Comparison of ENCODE assay signal across 9 cellular contexts in the genomic region with DNA sequence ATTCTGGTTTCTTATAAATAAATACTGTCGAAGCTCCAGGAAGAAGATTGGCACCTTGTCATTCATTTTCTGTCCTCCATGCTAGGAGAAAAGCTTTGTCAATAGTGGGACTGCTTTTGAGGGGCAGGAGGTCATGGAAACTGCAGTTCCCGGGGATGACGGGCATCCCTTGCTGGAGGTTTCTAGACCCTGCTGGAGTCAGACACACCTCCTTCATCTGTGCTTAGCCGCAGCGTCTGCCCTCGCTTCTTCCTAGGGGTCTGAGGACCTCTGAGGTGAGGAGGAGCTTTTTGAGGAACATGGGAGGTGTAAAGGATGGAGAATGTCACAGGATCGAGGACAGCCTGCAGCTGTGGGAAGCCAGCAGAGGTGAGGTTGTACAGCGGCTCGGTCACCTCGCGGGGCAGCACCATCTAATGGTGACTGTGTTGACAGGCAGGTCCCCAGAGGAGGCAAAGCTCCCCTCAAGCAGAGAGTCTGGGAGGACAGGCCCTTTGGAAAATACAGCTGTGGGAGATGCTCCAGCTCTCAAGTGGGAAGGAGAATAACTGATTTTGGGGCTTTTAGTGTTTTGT.
DNase-seq lines count a peak whose midpoint lies in the region; ATAC-seq, FAIRE-seq and TF ChIP-seq lines count a peak whose summit lies in the region.
"Had no signal": no experiment of that assay in that cellular context is flagged by ENCODE, and none has a peak within 500 bp of the region (broad histone marks: within the 10 kb centered on the region; RNA-seq: fewer than 3 reads in every experiment).

No MANE protein-coding gene starts in this region.

- CTCF ChIA-PET in Panc1 (lab: Charles Lee) = interaction anchor here (0.5 kb wide), 1 partner anchor 27 kb away, joined by 8 read pairs; no protein-coding TSS in a partner anchor

- no TSS peak for BruUV-seq in Panc1 (replicated peaks; lab: Mats Ljungman, UMichigan)

- ATAC-seq in Panc1 = no peak
- ATAC-seq in right cardiac atrium = peak; percentile 51 to 73

- DNase-seq in NCI-H526 (lab: John Stamatoyannopoulos, UW) (peak; percentile 24 to 74), NCI-H526 treated with DMSO at 0.1 percent for 48 hours (lab: John Stamatoyannopoulos, UW) (no peak), Panc1 (ENCODE audit: low read depth, low spot score) (no peak), right cardiac atrium (peak in 1 of 3 donors; percentile 67), small intestine (peak; percentile 41), DMS114 treated with DMSO at 0.1 percent for 48 hours (lab: John Stamatoyannopoulos, UW; ENCODE audit: unreplicated experiment) (no peak), NCI-H345 (lab: John Stamatoyannopoulos, UW) (no peak)
- no peak for DNase-seq in activated naive CD4-positive, alpha-beta T cell treated with Interleukin-2 at 50 U/mL for 16 hours

- POLR2A ChIA-PET in Panc1 (lab: Charles Lee) = no interaction called here

- in situ Hi-C loops in Panc1 (cut with HindIII; ENCODE audit: low pct_unique_long_range_greater_than_20kb, low sequenced_read_pairs) = no loop called here

- H3K4me3 ChIP-seq in Panc1 (ENCODE audit: low read depth in 2 of 2, low read length in 2 of 2) (no peak overlapping the region), right cardiac atrium (ENCODE audit: low read length) (no peak overlapping the region), small intestine (ENCODE audit: low read depth in 1 of 2, low read length in 2 of 2) (no peak overlapping the region)

- intact Hi-C loops in Panc1 (cut with micrococcal nuclease; ENCODE audit: unreplicated experiment) (no loop called here), right cardiac atrium (cut with DNase I) (no loop called here)

- H3K27me3 ChIP-seq in Panc1 (ENCODE audit: control insufficient read depth, insufficient read depth, low read length) (no peaks in the 10 kb centered on the region), right cardiac atrium (ENCODE audit: control insufficient read depth, insufficient read depth) (no peaks in the 10 kb centered on the region), small intestine (ENCODE audit: control insufficient read depth in 2 of 2, insufficient read depth in 2 of 2, low read length in 2 of 2) (no peaks in the 10 kb centered on the region)

- WGBS in right cardiac atrium = 71% methylated on average over 11 of the region's 11 CpGs
- 61 to 77% (median 67%) methylated on average over 11 of the region's 11 CpGs for WGBS in small intestine, 3 donors

- no peak for FAIRE-seq in small intestine (lab: Jason Lieb, UNC)

- no peak overlapping the region for H3K27ac ChIP-seq in Panc1 (ENCODE audit: low read length)
- H3K27ac ChIP-seq in right cardiac atrium (ENCODE audit: low read length) = no peak overlapping the region
- H3K27ac ChIP-seq in small intestine (ENCODE audit: low read depth in 1 of 2, low read length in 1 of 2) = no peak overlapping the region
- H3K27ac ChIP-seq: RWPE1 had no signal

- H3K9me3 ChIP-seq in Panc1 (ENCODE audit: control insufficient read depth, insufficient read depth, low read depth, low read length) = no peaks in the 10 kb centered on the region
- no peaks in the 10 kb centered on the region for H3K9me3 ChIP-seq in right cardiac atrium (ENCODE audit: control insufficient read depth, low read length)
- no peaks in the 10 kb centered on the region for H3K9me3 ChIP-seq in small intestine (ENCODE audit: control insufficient read depth, low read depth)

- no peaks in the 10 kb centered on the region for H3K36me3 ChIP-seq in Panc1 (ENCODE audit: control insufficient read depth, insufficient read depth, low read length)
- H3K36me3 ChIP-seq in small intestine (ENCODE audit: control insufficient read depth in 2 of 2, insufficient read depth in 2 of 2, low read length in 2 of 2) = no peaks in the 10 kb centered on the region

- H3K4me1 ChIP-seq in Panc1 (ENCODE audit: control insufficient read depth, insufficient read depth, low read length) = no peaks in the 10 kb centered on the region
- H3K4me1 ChIP-seq in right cardiac atrium (ENCODE audit: control insufficient read depth, insufficient read depth, low read length) = no peaks in the 10 kb centered on the region
- no peaks in the 10 kb centered on the region for H3K4me1 ChIP-seq in small intestine (ENCODE audit: control insufficient read depth in 2 of 2, insufficient read depth in 1 of 2, low read depth in 1 of 2, low read length in 1 of 2)

- TF ChIP-seq CTCF in Panc1 (IDR thresholded peaks at IDR 0.05) = peak; percentile 22

Comparison
In these comparisons a context has a peak if more than half of its experiments do, and no peak if none do; other contexts are left out.
1. DNase-seq: peak in NCI-H526 (2 of 2) and small intestine (single experiment); none in NCI-H526 treated with DMSO at 0.1 percent for 48 hours (single experiment), Panc1 (single experiment), DMS114 treated with DMSO at 0.1 percent for 48 hours (single experiment), NCI-H345 (single experiment) and activated naive CD4-positive, alpha-beta T cell treated with Interleukin-2 at 50 U/mL for 16 hours (single experiment).